ENCODE assay signal across 19 cellular contexts in the genomic region with DNA sequence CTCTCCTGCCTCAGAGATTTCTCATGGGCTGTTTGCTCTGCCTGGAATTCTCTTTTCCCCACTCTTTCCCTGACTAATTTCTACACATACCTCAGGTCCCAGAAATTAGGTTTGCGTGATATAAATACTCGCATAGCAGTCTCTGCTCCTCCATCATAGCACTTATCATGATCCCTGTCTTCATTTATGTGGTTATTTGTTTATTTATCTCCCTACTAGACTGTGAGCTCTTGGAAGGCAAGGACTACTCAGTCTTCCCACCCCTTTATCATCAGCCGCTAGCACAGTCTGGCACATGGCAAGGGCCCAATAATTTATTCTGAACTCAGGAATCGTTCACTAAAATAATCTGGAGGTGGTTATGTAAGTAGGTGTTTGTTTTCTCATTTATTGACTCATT.
A peak's percentile ranks its signal among the peaks of the same experiment; 100 is the strongest.
DNase-seq lines count a peak whose midpoint lies in the region; ATAC-seq, FAIRE-seq and TF ChIP-seq lines count a peak whose summit lies in the region.
"Had no signal": no experiment of that assay in that cellular context is flagged by ENCODE, and none has a peak within 500 bp of the region (broad histone marks: within the 10 kb centered on the region; RNA-seq: fewer than 3 reads in every experiment).

No MANE protein-coding gene starts in this region.

- H3K4me3 ChIP-seq in bronchial epithelial cell (ENCODE audit: low read depth, low read length) = no peak overlapping the region

- ATAC-seq in GM21367 (IDR thresholded peaks at IDR 0.05; ENCODE audit: unreplicated experiment) = no peak
- no peak for ATAC-seq in HG03571 (IDR thresholded peaks at IDR 0.05; ENCODE audit: unreplicated experiment)

- H3K36me3 ChIP-seq in bronchial epithelial cell (ENCODE audit: control insufficient read depth, insufficient read depth, low read length) = no peaks in the 10 kb centered on the region

- FAIRE-seq in bronchial epithelial cell (lab: Jason Lieb, UNC) = peak; percentile 13

- no peaks in the 10 kb centered on the region for H3K27me3 ChIP-seq in bronchial epithelial cell (ENCODE audit: control insufficient read depth, insufficient read depth, low read length)

- TF ChIP-seq CTCF in bronchial epithelial cell (IDR thresholded peaks at IDR 0.05; ENCODE audit: insufficient read depth, low read length, severe bottlenecking) = no peak

- DNase-seq in Ammon's horn (ENCODE audit: low spot score) (peak; percentile 4), Daoy (ENCODE audit: low read depth) (peak; percentile 31), NCI-H510A (lab: John Stamatoyannopoulos, UW) (peak; percentile 28), bronchial epithelial cell (ENCODE audit: low read depth) (no peak), DMS153 (lab: John Stamatoyannopoulos, UW) (no peak), AG08395 (ENCODE audit: low spot score) (no peak)
- DNase-seq: H9, Kasumi-1, MM.1S, NCI-H1092, NCI-H1436 treated with DMSO at 0.1 percent for 48 hours, NCI-H2081 treated with DMSO at 0.1 percent for 48 hours, NCI-H345, NCI-H526 treated with DMSO at 0.1 percent for 48 hours, OCI-M1, Right ventricle myocardium superior, SW 1271 had no signal

Comparison
In these comparisons a context has a peak if more than half of its experiments do, and no peak if none do; other contexts are left out.
1. DNase-seq: peak in Ammon's horn (single experiment), Daoy (single experiment) and NCI-H510A (single experiment); none in bronchial epithelial cell (single experiment), DMS153 (single experiment) and AG08395 (single experiment).